In the genomic region with DNA sequence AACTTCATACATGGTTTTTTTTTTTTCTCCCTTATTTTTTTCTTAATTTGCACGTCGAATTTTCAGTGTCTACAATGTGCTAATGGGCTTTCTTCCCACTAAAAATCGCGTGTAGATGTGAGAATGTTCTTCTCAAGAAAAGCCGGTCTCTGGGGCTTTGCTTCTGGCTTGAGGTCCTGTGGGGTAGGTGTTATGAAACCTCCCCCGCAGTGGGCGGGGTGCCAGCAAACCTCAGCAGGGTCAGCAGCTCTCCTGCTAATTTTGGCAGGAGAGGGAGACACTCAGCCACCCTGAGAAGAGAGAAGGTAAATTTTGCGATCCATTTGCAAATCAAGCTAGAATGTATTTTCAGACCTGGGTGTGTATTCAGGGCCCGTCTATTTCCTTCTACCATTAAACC, we compare ENCODE assay signal across 24 cellular contexts. TPM values are rescaled to one million over a fixed set of nuclear protein-coding genes. Genes with fewer than 3 reads are reported as not detected.
A peak's percentile ranks its signal among the peaks of the same experiment; 100 is the strongest.
DNase-seq lines count a peak whose midpoint lies in the region; ATAC-seq and TF ChIP-seq lines count a peak whose summit lies in the region.
"Had no signal": no experiment of that assay in that cellular context is flagged by ENCODE, and none has a peak within 500 bp of the region (broad histone marks: within the 10 kb centered on the region; RNA-seq: fewer than 3 reads in every experiment).

No MANE protein-coding gene starts in this region.

- 63% methylated on average over 9 of the region's 9 CpGs for WGBS in right cardiac atrium
- 31 to 41% methylated on average over 9 of the region's 9 CpGs for WGBS in aorta, 2 donors

- H3K9me3 Mint-ChIP-seq in endothelial cell (ENCODE audit: unreplicated experiment) (no peaks in the 10 kb centered on the region), mesothelial cell of epicardium (no peaks in the 10 kb centered on the region)
- H3K9me3 Mint-ChIP-seq: CD8-positive, alpha-beta T cell had no signal

- H3K27ac Mint-ChIP-seq in endothelial cell (ENCODE audit: unreplicated experiment) (no peak overlapping the region), mesothelial cell of epicardium (no peak overlapping the region)
- H3K27ac Mint-ChIP-seq: CD8-positive, alpha-beta T cell had no signal

- H3K27ac ChIP-seq in right atrium auricular region, result no peak overlapping the region
- no peak overlapping the region for H3K27ac ChIP-seq in right cardiac atrium (ENCODE audit: low read length)
- H3K27ac ChIP-seq in aorta (ENCODE audit: low read depth in 1 of 2, low read length in 2 of 2), result no peak overlapping the region
- H3K27ac ChIP-seq: 22Rv1, SJSA1 had no signal

- H3K27me3 Mint-ChIP-seq in endothelial cell (ENCODE audit: unreplicated experiment), result peaks cover 7% of the 10 kb centered on the region
- peaks cover 43% of the 10 kb centered on the region for H3K27me3 Mint-ChIP-seq in mesothelial cell of epicardium (ENCODE audit: low read depth)

- H3K36me3 ChIP-seq in right atrium auricular region (no peaks in the 10 kb centered on the region), aorta (ENCODE audit: control insufficient read depth in 1 of 2, insufficient read depth in 2 of 2, low read length in 1 of 2) (peaks cover 0 to 6% of the 10 kb centered on the region in 2 donors)
- H3K36me3 ChIP-seq: SJSA1 had no signal

- H3K27me3 ChIP-seq in right atrium auricular region (no peaks in the 10 kb centered on the region), right cardiac atrium (ENCODE audit: control insufficient read depth, insufficient read depth) (no peaks in the 10 kb centered on the region), aorta (ENCODE audit: control insufficient read depth in 1 of 2, insufficient read depth in 2 of 2, low read length in 1 of 2) (no peaks in the 10 kb centered on the region)
- H3K27me3 ChIP-seq: SJSA1 had no signal

- ATAC-seq in Right ventricle myocardium inferior (no peak), right cardiac atrium (peak in 1 of 2 donors; percentile 34), aorta (ENCODE audit: low FRiP score) (no peak), HG03175 (IDR thresholded peaks at IDR 0.05; ENCODE audit: unreplicated experiment) (no peak)
- ATAC-seq: CD8-positive, alpha-beta T cell; Panc1 had no signal

- H3K4me1 Mint-ChIP-seq in endothelial cell (ENCODE audit: unreplicated experiment), result peaks cover 2% of the 10 kb centered on the region
- H3K4me1 Mint-ChIP-seq in mesothelial cell of epicardium, result no peaks in the 10 kb centered on the region

- peak; percentile 74 for DNase-seq in Right ventricle myocardium inferior (ENCODE audit: missing footprints)
- DNase-seq in right atrium auricular region (ENCODE audit: low spot score), result no peak
- DNase-seq in endothelial cell (ENCODE audit: low spot score), result no peak
- DNase-seq in right cardiac atrium, result peak; percentile 53 to 78 (median 76)
- DNase-seq in aorta, result peak; percentile 63 to 85
- no peak for DNase-seq in anterior cingulate cortex (lab: John Stamatoyannopoulos, UW)
- no peak for DNase-seq in mesothelial cell of epicardium (ENCODE audit: low spot score in 2 of 2, unreplicated experiment in 2 of 2)
- DNase-seq: AML-193; C1 segment of cervical spinal cord; Calu3; CD8-positive, alpha-beta T cell; DMS153; H7; KBM-7; NCI-H1092 treated with DMSO at 0.1 percent for 48 hours; NCI-H1436 treated with DMSO at 0.1 percent for 48 hours; NCI-H2029; NCI-H2227 treated with DMSO at 0.1 percent for 48 hours; NCI-H510A had no signal

- H3K4me1 ChIP-seq in right atrium auricular region, result no peaks in the 10 kb centered on the region
- peaks cover 3% of the 10 kb centered on the region for H3K4me1 ChIP-seq in right cardiac atrium (ENCODE audit: control insufficient read depth, insufficient read depth, low read length)
- H3K4me1 ChIP-seq in aorta (ENCODE audit: control insufficient read depth in 1 of 2, insufficient read depth in 2 of 2, low read length in 2 of 2), result peaks cover 0 to 13% of the 10 kb centered on the region in 2 donors

- H3K9me3 ChIP-seq in right atrium auricular region, result no peaks in the 10 kb centered on the region
- peaks cover 6% of the 10 kb centered on the region for H3K9me3 ChIP-seq in right cardiac atrium (ENCODE audit: control insufficient read depth, low read length)
- no peaks in the 10 kb centered on the region for H3K9me3 ChIP-seq in aorta (ENCODE audit: control insufficient read depth, low read length)
- H3K9me3 ChIP-seq: SJSA1 had no signal

- no peak for TF ChIP-seq CTCF in right atrium auricular region (IDR thresholded peaks at IDR 0.05)
- TF ChIP-seq CTCF in endothelial cell (IDR thresholded peaks at IDR 0.05; ENCODE audit: unreplicated experiment), result no peak
- TF ChIP-seq CTCF in mesothelial cell of epicardium (IDR thresholded peaks at IDR 0.05; ENCODE audit: unreplicated experiment), result no peak

- peaks cover 38% of the 10 kb centered on the region for H3K36me3 Mint-ChIP-seq in endothelial cell (ENCODE audit: low read depth, unreplicated experiment)
- no peaks in the 10 kb centered on the region for H3K36me3 Mint-ChIP-seq in mesothelial cell of epicardium
- H3K36me3 Mint-ChIP-seq: CD8-positive, alpha-beta T cell had no signal

- H3K4me3 ChIP-seq in right atrium auricular region (no peak overlapping the region), right cardiac atrium (ENCODE audit: low read length) (no peak overlapping the region), aorta (ENCODE audit: low read length in 2 of 2) (no peak overlapping the region)
- H3K4me3 ChIP-seq: SJSA1 had no signal

- intact Hi-C loops in Right ventricle myocardium inferior (cut with DNase I) (no loop called here), right cardiac atrium (cut with DNase I) (no loop called here), aorta (cut with DNase I) (no loop called here)

- H3K4me3 Mint-ChIP-seq in endothelial cell (ENCODE audit: unreplicated experiment) (peak overlapping the region; percentile 56), mesothelial cell of epicardium (no peak overlapping the region)
- H3K4me3 Mint-ChIP-seq: CD8-positive, alpha-beta T cell had no signal

RNA-seq across cellular contexts. Expression of gene NPR3, which starts 59.9 kb away (rescaled TPM):
- total RNA-seq in Right ventricle myocardium inferior, result 10.6 TPM
- 10 to 100 TPM; 22.0 to 51.0 TPM for total RNA-seq in right atrium auricular region
- 73.3 TPM for total RNA-seq in endothelial cell (ENCODE audit: unreplicated experiment)
- 10 to 100 TPM; 27.8 to 85.3 (median 66.4) TPM for total RNA-seq in right cardiac atrium
- polyA plus RNA-seq in right cardiac atrium, result 12.6 TPM
- total RNA-seq in aorta, result 10 to 100 TPM; 15.2 to 29.7 TPM
- polyA plus RNA-seq in aorta, result 10 to 100 TPM in 1 of 2 donors, 1 to 10 TPM in 1; 7.9 to 11.0 TPM
- 3.3 to 4.1 TPM (median 3.8 TPM) in 3 replicates for total RNA-seq in mesothelial cell of epicardium
- total RNA-seq: CD8-positive, alpha-beta T cell; G401 had no signal

Comparison
In these comparisons a context has a peak if more than half of its experiments do, and no peak if none do; other contexts are left out.
1. DNase-seq: peak in Right ventricle myocardium inferior (single experiment), right cardiac atrium (3 of 3) and aorta (2 of 2); none in right atrium auricular region (single experiment), endothelial cell (single experiment), anterior cingulate cortex (0 of 58) and mesothelial cell of epicardium (0 of 2).